ENCODE assay signal across 28 cellular contexts in genomic region chr20:2519115-2519815, GRCh38. TPM values are rescaled to one million over a fixed set of nuclear protein-coding genes. Genes with fewer than 3 reads are reported as not detected.
DNase-seq lines count a peak whose midpoint lies in the region; ATAC-seq, FAIRE-seq and TF ChIP-seq lines count a peak whose summit lies in the region.
"Had no signal": no experiment of that assay in that cellular context is flagged by ENCODE, and none has a peak within 500 bp of the region (broad histone marks: within the 10 kb centered on the region; RNA-seq: fewer than 3 reads in every experiment).

No MANE protein-coding gene starts in this region.

- DNase-seq in SK-N-SH (no peak), HFFc6 (peak; percentile 32), H1 (ENCODE audit: low read depth in 1 of 2, low spot score in 2 of 2) (no peak), mesenchymal stem cell (peak; percentile 73), NCI-H1417 (lab: John Stamatoyannopoulos, UW) (no peak), T-helper 17 cell (no peak)
- DNase-seq: activated CD4-positive, alpha-beta T cell treated with anti-CD3 and anti-CD28 coated beads, Interleukin-2, amount 10 ng/mL, durations not matched to agents 7 days and 5 days; BE2C; DMS79; islet precursor cell; Kasumi-1; lower lobe of right lung; NCI-H2081; NCI-H446; stimulated activated CD4-positive, alpha-beta T cell treated with anti-CD3 and anti-CD28 coated beads, Interleukin-4, amount 100 ng/mL, for 1 hour; T-cell; tibial artery had no signal

- H2BK5ac ChIP-seq in H1 (ENCODE audit: low read depth, low read length) (no peak overlapping the region), mesenchymal stem cell (ENCODE audit: low read depth, low read length, poor library complexity, severe bottlenecking) (no peak overlapping the region)

- H3K4me3 ChIP-seq in SK-N-SH (ENCODE audit: low read depth in 2 of 2, low read length in 1 of 2) (no peak overlapping the region), H1 (ENCODE audit: extremely low read depth in 1 of 4, insufficient read depth in 2 of 4, low read depth in 3 of 4, low read length in 4 of 4) (no peak overlapping the region), mesenchymal stem cell (ENCODE audit: insufficient read depth in 1 of 2, low read depth in 1 of 2, low read length in 2 of 2) (no peak overlapping the region)
- H3K4me3 ChIP-seq: breast epithelium, coronary artery, gastroesophageal sphincter, lower lobe of right lung, tibial artery had no signal

- H3K4ac ChIP-seq in H1 (replicated peaks; ENCODE audit: insufficient read length, low read depth, low read length) = no peak overlapping the region
- H3K4ac ChIP-seq in mesenchymal stem cell (ENCODE audit: low read depth in 1 of 2, low read length in 2 of 2) = no peak overlapping the region

- no peak for FAIRE-seq in H1 (lab: Jason Lieb, UNC)
- FAIRE-seq: GM12892 had no signal

- no peak overlapping the region for H4K5ac ChIP-seq in H1 (ENCODE audit: insufficient read length, low read depth, low read length)

- 0 out of 2 replicates have a peak overlapping the region, but pooled peaks have one; percentile 0 for H3K27ac Mint-ChIP-seq in HFFc6
- no peak overlapping the region for H3K27ac Mint-ChIP-seq in T-helper 17 cell
- H3K27ac Mint-ChIP-seq: activated CD4-positive, alpha-beta T cell treated with anti-CD3 and anti-CD28 coated beads, Interleukin-2, amount 10 ng/mL, durations not matched to agents 7 days and 5 days; stimulated activated naive CD8-positive, alpha-beta T cell treated with anti-CD3 and anti-CD28 coated beads, Interleukin-15, Interleukin-2, amounts not matched to agents 100 ng/mL and 50 ng/mL, for 24 hours; T-cell had no signal

- H4K20me1 ChIP-seq in SK-N-SH (ENCODE audit: insufficient read depth) (no peaks in the 10 kb centered on the region), H1 (replicated peaks in 1 of 2; ENCODE audit: control insufficient read depth in 1 of 2, insufficient read depth in 2 of 2, low read length in 2 of 2) (no peaks in the 10 kb centered on the region)

- TF ChIP-seq CTCF in SK-N-SH (IDR thresholded peaks at IDR 0.05) = no peak
- no peak for TF ChIP-seq CTCF in HFFc6 (IDR thresholded peaks at IDR 0.05)
- TF ChIP-seq CTCF in H1 (IDR thresholded peaks at IDR 0.05; ENCODE audit: control extremely low read depth in 1 of 3, insufficient read depth in 1 of 3, low read depth in 1 of 3, low read length in 3 of 3) = no peak

- H3K23ac ChIP-seq in H1 (ENCODE audit: insufficient read length) (peak overlapping the region; percentile 79), mesenchymal stem cell (ENCODE audit: low read length in 2 of 2) (no peak overlapping the region)

- H4K91ac ChIP-seq in H1 (replicated peaks; ENCODE audit: insufficient read length, low read length) (no peak overlapping the region), mesenchymal stem cell (ENCODE audit: low read length) (peak overlapping the region; percentile 41)

- no peak overlapping the region for H3K56ac ChIP-seq in H1 (replicated peaks; ENCODE audit: insufficient read length, low read depth, low read length)

- ATAC-seq in SK-N-SH treated with all-trans-retinoic acid at 6 μM for 48 hours = peak; percentile 37
- no peak for ATAC-seq in GM19023 (IDR thresholded peaks at IDR 0.05; ENCODE audit: unreplicated experiment)
- ATAC-seq in T-helper 17 cell = no peak
- ATAC-seq: gastroesophageal sphincter, lower lobe of right lung, Right ventricle myocardium inferior, T-cell had no signal

- H3K4me1 ChIP-seq in SK-N-SH (ENCODE audit: control insufficient read depth in 1 of 2, insufficient read depth in 2 of 2, low read depth in 1 of 2, low read length in 1 of 2) (peaks cover 0 to 5% of the 10 kb centered on the region in 2 experiments; a peak in 1 of 4 replicates), H1 (replicated peaks in 1 of 4; ENCODE audit: control insufficient read depth in 3 of 4, insufficient read depth in 4 of 4, low read length in 3 of 4) (no peaks in the 10 kb centered on the region), mesenchymal stem cell (ENCODE audit: control insufficient read depth, insufficient read depth, low read depth, low read length) (peaks cover 1% of the 10 kb centered on the region)
- H3K4me1 ChIP-seq: BE2C, breast epithelium had no signal

- no peak overlapping the region for H2AK5ac ChIP-seq in H1 (ENCODE audit: low read depth, low read length)
- no peak overlapping the region for H2AK5ac ChIP-seq in mesenchymal stem cell (ENCODE audit: low read length, severe bottlenecking)

- CTCF ChIA-PET in SK-N-SH (lab: Yijun Ruan, JAX) = interaction anchor here (1.0 to 7.0 kb wide), 6 partner anchors 11 to 132 kb away, joined by 3 to 133 read pairs (median 14); partner anchors contain the start of genes NOP56 and ZNF343
- CTCF ChIA-PET in H1 (lab: Charles Lee; ENCODE audit: partially characterized antibody) = interaction anchor here (0.8 to 3.3 kb wide), 8 partner anchors 15 to 136 kb away, joined by 3 to 22 read pairs (median 4); no protein-coding TSS in a partner anchor

- no peaks in the 10 kb centered on the region for H3K27me3 ChIP-seq in SK-N-SH (ENCODE audit: insufficient read depth)
- peaks cover 11 to 64% (median 41%) of the 10 kb centered on the region in 4 experiments for H3K27me3 ChIP-seq in H1 (replicated peaks in 1 of 4; ENCODE audit: control insufficient read depth in 3 of 4, extremely low read depth in 1 of 4, insufficient read depth in 3 of 4, low read length in 3 of 4)
- H3K27me3 ChIP-seq in mesenchymal stem cell (ENCODE audit: control insufficient read depth in 1 of 2, insufficient read depth in 1 of 2, low read length in 2 of 2) = no peaks in the 10 kb centered on the region
- H3K27me3 ChIP-seq: BE2C, breast epithelium, gastroesophageal sphincter, tibial artery had no signal

- H3K4me1 Mint-ChIP-seq in HFFc6 (ENCODE audit: low read depth) (peaks cover 19% of the 10 kb centered on the region), T-helper 17 cell (peaks cover 11% of the 10 kb centered on the region)

- H3K9me3 Mint-ChIP-seq in HFFc6 = no peaks in the 10 kb centered on the region
- H3K9me3 Mint-ChIP-seq: activated CD4-positive, alpha-beta T cell treated with anti-CD3 and anti-CD28 coated beads, Interleukin-2, amount 10 ng/mL, durations not matched to agents 7 days and 5 days; stimulated activated naive CD8-positive, alpha-beta T cell treated with anti-CD3 and anti-CD28 coated beads, Interleukin-15, Interleukin-2, amounts not matched to agents 100 ng/mL and 50 ng/mL, for 24 hours; T-cell had no signal

- H2BK12ac ChIP-seq in H1 (ENCODE audit: low read depth, low read length) (no peak overlapping the region), mesenchymal stem cell (ENCODE audit: low read length in 2 of 2) (peak overlapping the region in 1 of 2 experiments; percentile 84)

- 97% methylated on average over 4 of the region's 4 CpGs for WGBS in SK-N-SH (ENCODE audit: low lambda C conversion rate)
- 89 to 100% methylated on average over 1 to 4 of the region's 4 CpGs for WGBS in H1 (ENCODE audit: extremely low coverage in 1 of 2, insufficient coverage in 1 of 2, insufficient read length in 1 of 2, insufficient replicate concordance in 2 of 2, low coverage in 1 of 2, low lambda C conversion rate in 2 of 2, missing lambda C conversion rate in 1 of 2), 2 experiments
- WGBS in mesenchymal stem cell = 92% methylated on average over 3 of the region's 4 CpGs

- no peaks in the 10 kb centered on the region for H3K79me1 ChIP-seq in H1 (ENCODE audit: low read depth, low read length)
- H3K79me1 ChIP-seq in mesenchymal stem cell (replicated peaks; ENCODE audit: low read length, poor library complexity, severe bottlenecking) = no peaks in the 10 kb centered on the region

- H3K9ac ChIP-seq in SK-N-SH (no peak overlapping the region), H1 (replicated peaks in 1 of 4; ENCODE audit: extremely low read depth in 1 of 4, low read depth in 3 of 4, low read length in 3 of 4) (no peak overlapping the region), mesenchymal stem cell (ENCODE audit: low read length) (no peak overlapping the region)

- H3K36me3 ChIP-seq in SK-N-SH (replicated peaks in 1 of 2; ENCODE audit: control insufficient read depth in 1 of 2, insufficient read depth in 2 of 2, low read length in 1 of 2) = no peaks in the 10 kb centered on the region
- H3K36me3 ChIP-seq in H1 (ENCODE audit: control insufficient read depth in 2 of 4, insufficient read depth in 4 of 4, low read length in 3 of 4) = no peaks in the 10 kb centered on the region
- no peaks in the 10 kb centered on the region for H3K36me3 ChIP-seq in mesenchymal stem cell (ENCODE audit: control insufficient read depth in 1 of 2, insufficient read depth in 2 of 2, low read depth in 1 of 2, low read length in 2 of 2)
- H3K36me3 ChIP-seq: BE2C, breast epithelium, gastroesophageal sphincter, lower lobe of right lung, neutrophil, tibial artery had no signal

- H2BK15ac ChIP-seq in H1 (ENCODE audit: low read length) = no peak overlapping the region
- no peak overlapping the region for H2BK15ac ChIP-seq in mesenchymal stem cell (ENCODE audit: low read depth, poor library complexity, severe bottlenecking)

- H3K9me3 ChIP-seq in SK-N-SH = no peaks in the 10 kb centered on the region
- H3K9me3 ChIP-seq in H1 (ENCODE audit: insufficient read depth in 2 of 2, low read depth in 1 of 2, low read length in 1 of 2) = no peaks in the 10 kb centered on the region
- no peaks in the 10 kb centered on the region for H3K9me3 ChIP-seq in mesenchymal stem cell (ENCODE audit: control insufficient read depth, low read length)
- no peaks in the 10 kb centered on the region for H3K9me3 ChIP-seq in T-helper 17 cell (ENCODE audit: control insufficient read depth, low read length, poor library complexity, severe bottlenecking)
- H3K9me3 ChIP-seq: BE2C, breast epithelium, gastroesophageal sphincter, lower lobe of right lung, neutrophil, tibial artery had no signal

- POLR2A ChIA-PET in SK-N-SH (lab: Yijun Ruan, JAX) = no interaction called here
- POLR2A ChIA-PET in H1 (lab: Charles Lee; ENCODE audit: partially characterized antibody) = no interaction called here

- H3K4me3 Mint-ChIP-seq in HFFc6 (no peak overlapping the region), T-helper 17 cell (no peak overlapping the region)
- H3K4me3 Mint-ChIP-seq: activated CD4-positive, alpha-beta T cell treated with anti-CD3 and anti-CD28 coated beads, Interleukin-2, amount 10 ng/mL, durations not matched to agents 7 days and 5 days; stimulated activated naive CD8-positive, alpha-beta T cell treated with anti-CD3 and anti-CD28 coated beads, Interleukin-15, Interleukin-2, amounts not matched to agents 100 ng/mL and 50 ng/mL, for 24 hours; T-cell had no signal

- H3K18ac ChIP-seq in H1 (ENCODE audit: extremely low read depth, low read length) (no peak overlapping the region), mesenchymal stem cell (ENCODE audit: low read depth in 1 of 2, low read length in 2 of 2) (peak overlapping the region; percentile 50 to 88)

- TF ChIP-seq EP300 in SK-N-SH (IDR thresholded peaks at IDR 0.05; ENCODE audit: borderline replicate concordance in 1 of 2, low read depth in 1 of 2, low read length in 1 of 2) (no peak), H1 (IDR thresholded peaks at IDR 0.05; ENCODE audit: borderline replicate concordance in 1 of 2, low read depth in 2 of 2, low read length in 2 of 2) (no peak)

- H4K8ac ChIP-seq in H1 (ENCODE audit: extremely low read depth, insufficient read depth, low read length) (no peak overlapping the region), mesenchymal stem cell (ENCODE audit: low read length) (peak overlapping the region; percentile 85)

- H3K36me3 Mint-ChIP-seq in HFFc6 (ENCODE audit: low read depth) (no peaks in the 10 kb centered on the region), T-helper 17 cell (ENCODE audit: low read depth) (no peaks in the 10 kb centered on the region)
- H3K36me3 Mint-ChIP-seq: T-cell had no signal

- H3K9me2 ChIP-seq in SK-N-SH = no peaks in the 10 kb centered on the region

- no peaks in the 10 kb centered on the region for H3F3A ChIP-seq in SK-N-SH (replicated peaks; ENCODE audit: insufficient read depth)

- H3K27me3 Mint-ChIP-seq in HFFc6 (ENCODE audit: insufficient read depth) (no peaks in the 10 kb centered on the region; the same call in 1 of the 2 replicates), T-helper 17 cell (peaks cover 5% of the 10 kb centered on the region)

- H3K14ac ChIP-seq in H1 (ENCODE audit: insufficient read length) (no peak overlapping the region), mesenchymal stem cell (ENCODE audit: low read length in 2 of 2) (no peak overlapping the region)

- peaks cover 6% of the 10 kb centered on the region for H3K23me2 ChIP-seq in H1 (ENCODE audit: low read depth, low read length)

- no peak overlapping the region for H2BK20ac ChIP-seq in H1 (ENCODE audit: low read length)

- TF ChIP-seq RAD21 in SK-N-SH (IDR thresholded peaks at IDR 0.05; ENCODE audit: low read length) (no peak), H1 (IDR thresholded peaks at IDR 0.05 in 1 of 2, conservative IDR thresholded peaks at IDR 0.05 in 1 of 2; ENCODE audit: low read depth in 2 of 2, low read length in 2 of 2) (no peak)

- H2BK120ac ChIP-seq in H1 (replicated peaks; ENCODE audit: low read depth, low read length) (no peak overlapping the region), mesenchymal stem cell (ENCODE audit: low read depth, low read length) (no peak overlapping the region)

- H2AFZ ChIP-seq in SK-N-SH (ENCODE audit: low read depth) (no peak overlapping the region), H1 (ENCODE audit: low read length) (no peak overlapping the region), mesenchymal stem cell (ENCODE audit: low read depth, low read length) (peak overlapping the region; percentile 1)

- H3K79me2 ChIP-seq in SK-N-SH (ENCODE audit: insufficient read depth) (no peaks in the 10 kb centered on the region), H1 (ENCODE audit: control insufficient read depth in 1 of 2, insufficient read depth in 2 of 2, low read length in 2 of 2) (no peaks in the 10 kb centered on the region)

- H3K27ac ChIP-seq in SK-N-SH (ENCODE audit: low read depth in 2 of 2, low read length in 1 of 2) (no peak overlapping the region), H1 (ENCODE audit: low read depth, low read length) (no peak overlapping the region), mesenchymal stem cell (ENCODE audit: low read length, poor library complexity, severe bottlenecking) (no peak overlapping the region)
- H3K27ac ChIP-seq: 22Rv1, breast epithelium, coronary artery, gastroesophageal sphincter, lower lobe of right lung, neutrophil, tibial artery had no signal

- no peak overlapping the region for H3K4me2 ChIP-seq in SK-N-SH
- H3K4me2 ChIP-seq in H1 (ENCODE audit: insufficient read depth in 1 of 2, low read depth in 2 of 2, low read length in 2 of 2) = no peak overlapping the region
- H3K4me2 ChIP-seq in mesenchymal stem cell (ENCODE audit: low read length, poor library complexity, severe bottlenecking) = no peak overlapping the region

- no peak for TF ChIP-seq POLR2A in H1 (IDR thresholded peaks at IDR 0.05; ENCODE audit: control extremely low read depth in 1 of 2, low read depth in 2 of 2, low read length in 2 of 2)

RNA-seq across cellular contexts. Expression of gene ZNF343, which starts 10.6 kb away (rescaled TPM):
- polyA plus RNA-seq in SK-N-SH (2012; rRNA removed) (11.0 and 16.8 TPM in 2 replicates), H1 (2011; rRNA removed) (1.1 and 1.8 TPM in 2 replicates)
- 7.9 and 8.9 TPM in 2 replicates for polyA plus RNA-seq in SK-N-SH (2012; cell fraction: cytosol; rRNA removed)
- 22.3 and 40.2 TPM in 2 replicates for polyA plus RNA-seq in SK-N-SH (2012; cell fraction: nucleus; rRNA removed)
- total RNA-seq in HFFc6 (2021; fragmentation: NEBNext Ultra II Directional; extraction: Animal tissue kit (Norgen Biotek cat#: 25700)) = 1 to 10 TPM; 6.4 to 9.4 (median 8.8) TPM
- total RNA-seq in H1 (2021; fragmentation: NEBNext Ultra II Directional; extraction: Animal tissue kit (Norgen Biotek cat#: 25700)) = 3.7 and 5.0 TPM in 2 replicates
- 1.9 TPM for polyA plus RNA-seq in H1 (2011; cell fraction: cytosol; rRNA removed)
- polyA plus RNA-seq in H1 (2011; cell fraction: nucleus; rRNA removed) = 2.5 TPM
- 3.0 to 4.1 TPM (median 3.4 TPM) in 4 replicates for polyA plus RNA-seq in H1 (2012, experiment 1 of 2)
- 0.39 TPM for polyA plus RNA-seq in H1 (2012, experiment 2 of 2)
- polyA plus RNA-seq in H1 (2013, experiment 1 of 2) = 2.0 TPM
- 2.5 TPM for polyA plus RNA-seq in H1 (2013, experiment 2 of 2)
- 6.1 and 9.0 TPM in 2 replicates for polyA minus RNA-seq in H1 (2011; rRNA and poly(A)+ RNA removed)
- 2.8 TPM for polyA minus RNA-seq in H1 (2011; cell fraction: cytosol; rRNA and poly(A)+ RNA removed)
- 4.1 TPM for polyA minus RNA-seq in H1 (2011; cell fraction: nucleus; rRNA and poly(A)+ RNA removed)
- polyA plus RNA-seq in mesenchymal stem cell (2013, experiment 1 of 2) = 7.4 TPM
- 6.6 TPM for polyA plus RNA-seq in mesenchymal stem cell (2013, experiment 2 of 2)
- 1 to 10 TPM; 4.9 to 6.1 TPM for total RNA-seq in T-helper 17 cell

RNA-seq across cellular contexts. Expression of gene TMC2, which starts 17.1 kb away (rescaled TPM):
- not detected in 2 replicates for polyA plus RNA-seq in SK-N-SH (2012; rRNA removed)
- not detected in 2 replicates for polyA plus RNA-seq in SK-N-SH (2012; cell fraction: cytosol; rRNA removed)
- not detected in 2 replicates for polyA plus RNA-seq in SK-N-SH (2012; cell fraction: nucleus; rRNA removed)
- total RNA-seq in HFFc6 (2021; fragmentation: NEBNext Ultra II Directional; extraction: Animal tissue kit (Norgen Biotek cat#: 25700)) = not detected
- total RNA-seq in H1 (2021; fragmentation: NEBNext Ultra II Directional; extraction: Animal tissue kit (Norgen Biotek cat#: 25700)) = not detected in 2 replicates
- 0.05 TPM in 1 of 2 replicates, not detected in the other for polyA plus RNA-seq in H1 (2011; rRNA removed)
- polyA plus RNA-seq in H1 (2011; cell fraction: cytosol; rRNA removed) = not detected
- 0.11 TPM for polyA plus RNA-seq in H1 (2011; cell fraction: nucleus; rRNA removed)
- polyA plus RNA-seq in H1 (2012, experiment 1 of 2) = 0.05 to 0.09 TPM in 2 of 4 replicates, not detected in the others
- not detected for polyA plus RNA-seq in H1 (2012, experiment 2 of 2)
- 0.02 TPM for polyA plus RNA-seq in H1 (2013, experiment 1 of 2)
- polyA plus RNA-seq in H1 (2013, experiment 2 of 2) = 0.02 TPM
- polyA minus RNA-seq in H1 (2011; rRNA and poly(A)+ RNA removed) = 0.17 TPM in 1 of 2 replicates, not detected in the other
- polyA minus RNA-seq in H1 (2011; cell fraction: cytosol; rRNA and poly(A)+ RNA removed) = not detected
- polyA minus RNA-seq in H1 (2011; cell fraction: nucleus; rRNA and poly(A)+ RNA removed) = not detected
- not detected for polyA plus RNA-seq in mesenchymal stem cell (2013, experiment 1 of 2)
- not detected for polyA plus RNA-seq in mesenchymal stem cell (2013, experiment 2 of 2)
- not detected for total RNA-seq in T-helper 17 cell
- total RNA-seq: activated CD4-positive, alpha-beta T cell treated with anti-CD3 and anti-CD28 coated beads, Interleukin-2, amount 10 ng/mL, durations not matched to agents 7 days and 5 days; pulmonary artery endothelial cell; T-cell had no signal

RNA-seq across cellular contexts. Expression of gene SNRPB, which starts 48.7 kb away (rescaled TPM):
- polyA plus RNA-seq in SK-N-SH (2012; rRNA removed) (380 and 455 TPM in 2 replicates), H1 (2011; rRNA removed) (589 and 706 TPM in 2 replicates)
- 326 and 390 TPM in 2 replicates for polyA plus RNA-seq in SK-N-SH (2012; cell fraction: cytosol; rRNA removed)
- polyA plus RNA-seq in SK-N-SH (2012; cell fraction: nucleus; rRNA removed) = 202 and 225 TPM in 2 replicates
- total RNA-seq in HFFc6 (2021; fragmentation: NEBNext Ultra II Directional; extraction: Animal tissue kit (Norgen Biotek cat#: 25700)) = 100 to 1,000 TPM; 155 to 240 (median 208) TPM
- total RNA-seq in H1 (2021; fragmentation: NEBNext Ultra II Directional; extraction: Animal tissue kit (Norgen Biotek cat#: 25700)) = 495 and 507 TPM in 2 replicates
- polyA plus RNA-seq in H1 (2011; cell fraction: cytosol; rRNA removed) = 598 TPM
- polyA plus RNA-seq in H1 (2011; cell fraction: nucleus; rRNA removed) = 478 TPM
- polyA plus RNA-seq in H1 (2012, experiment 1 of 2) = 338 to 478 TPM (median 412 TPM) in 4 replicates
- polyA plus RNA-seq in H1 (2012, experiment 2 of 2) = 587 TPM
- 510 TPM for polyA plus RNA-seq in H1 (2013, experiment 1 of 2)
- 480 TPM for polyA plus RNA-seq in H1 (2013, experiment 2 of 2)
- 119 and 124 TPM in 2 replicates for polyA minus RNA-seq in H1 (2011; rRNA and poly(A)+ RNA removed)
- polyA minus RNA-seq in H1 (2011; cell fraction: cytosol; rRNA and poly(A)+ RNA removed) = 124 TPM
- polyA minus RNA-seq in H1 (2011; cell fraction: nucleus; rRNA and poly(A)+ RNA removed) = 94.3 TPM
- polyA plus RNA-seq in mesenchymal stem cell (2013, experiment 1 of 2) = 157 TPM
- polyA plus RNA-seq in mesenchymal stem cell (2013, experiment 2 of 2) = 167 TPM
- total RNA-seq in T-helper 17 cell = 100 to 1,000 TPM; 136 to 140 TPM

Comparison
In these comparisons a context has a peak if more than half of its experiments do, and no peak if none do; other contexts are left out.
1. DNase-seq: peak in HFFc6 (single experiment) and mesenchymal stem cell (single experiment); none in SK-N-SH (single experiment), H1 (0 of 2), NCI-H1417 (0 of 3) and T-helper 17 cell (0 of 3).